Comparison of ENCODE assay signal across 9 cellular contexts in the genomic region with DNA sequence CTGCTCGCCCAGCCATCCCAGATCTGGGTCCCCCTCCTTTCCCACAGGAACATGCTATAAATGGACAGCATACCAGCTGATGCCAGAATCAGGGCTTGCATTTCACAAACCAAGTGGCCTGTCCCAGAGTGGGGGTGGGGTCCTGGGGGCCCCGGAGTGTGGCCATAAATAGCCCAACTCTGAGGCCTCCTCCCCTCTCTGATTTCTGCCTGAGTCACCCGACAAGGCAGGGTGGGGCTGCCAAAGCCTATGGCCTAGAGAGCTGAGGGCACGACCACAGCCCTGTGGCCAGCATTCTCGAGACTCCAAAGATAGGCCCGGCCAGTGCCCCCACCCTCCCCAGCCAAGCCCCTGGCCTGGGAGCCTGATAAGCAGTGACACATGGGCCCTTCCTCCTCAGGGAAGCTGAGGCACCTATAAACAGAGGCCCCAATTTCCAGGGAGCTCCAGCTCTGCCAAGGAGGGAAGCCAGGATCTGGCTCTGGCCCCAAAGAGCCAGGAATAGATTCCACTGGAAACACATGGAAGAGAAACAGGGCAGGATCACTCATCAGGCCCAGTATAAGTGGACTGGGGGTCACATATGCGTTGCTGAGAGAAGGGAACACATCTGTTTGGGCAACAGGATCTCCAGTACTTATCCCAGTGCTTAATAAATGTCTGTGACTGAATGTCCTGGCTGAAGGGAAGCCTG. TPM values are rescaled to one million over a fixed set of nuclear protein-coding genes. Genes with fewer than 3 reads are reported as not detected.
DNase-seq lines count a peak whose midpoint lies in the region; ATAC-seq, FAIRE-seq and TF ChIP-seq lines count a peak whose summit lies in the region.
"Had no signal": no experiment of that assay in that cellular context is flagged by ENCODE, and none has a peak within 500 bp of the region (broad histone marks: within the 10 kb centered on the region; RNA-seq: fewer than 3 reads in every experiment).

No MANE protein-coding gene starts in this region.

- H3K27me3 Mint-ChIP-seq in T-cell: no peaks in the 10 kb centered on the region

- no peaks in the 10 kb centered on the region for H4K20me1 ChIP-seq in HepG2 (ENCODE audit: insufficient read depth, low read length)

- no peak overlapping the region for H3K27ac Mint-ChIP-seq in T-cell

- H3K9me3 Mint-ChIP-seq in T-cell: no peaks in the 10 kb centered on the region

- TF ChIP-seq CTCF in liver (IDR thresholded peaks at IDR 0.05; ENCODE audit: low read depth, low read length, missing input control): no peak
- no peak for TF ChIP-seq CTCF in HepG2 (CRISPR knock-in tag; IDR thresholded peaks at IDR 0.05)
- TF ChIP-seq CTCF in epithelial cell of esophagus (IDR thresholded peaks at IDR 0.05; ENCODE audit: insufficient read depth, low read depth, low read length, missing control alignments): no peak

- no peak for TF ChIP-seq RAD21 in liver (IDR thresholded peaks at IDR 0.05)
- no peak for TF ChIP-seq RAD21 in HepG2 (CRISPR knock-in tag; IDR thresholded peaks at IDR 0.05)

- H2AFZ ChIP-seq in HepG2 (ENCODE audit: low read length): no peak overlapping the region

- H3K9ac ChIP-seq in liver (ENCODE audit: low read depth in 1 of 2, low read length in 2 of 2) (no peak overlapping the region), HepG2 (ENCODE audit: insufficient read depth, low read depth, low read length) (no peak overlapping the region)

- H3K27me3 ChIP-seq in liver (ENCODE audit: control insufficient read depth in 4 of 4, insufficient read depth in 4 of 4, low read length in 3 of 4): no peaks in the 10 kb centered on the region
- H3K27me3 ChIP-seq in HepG2 (ENCODE audit: control insufficient read depth in 1 of 2, insufficient read depth in 2 of 2, low read length in 2 of 2): no peaks in the 10 kb centered on the region
- H3K27me3 ChIP-seq in muscle layer of duodenum (ENCODE audit: low read depth, low read length): no peaks in the 10 kb centered on the region

- H3K4me3 ChIP-seq in liver (ENCODE audit: low read depth in 1 of 3, low read length in 3 of 3) (no peak overlapping the region), HepG2 (replicated peaks in 1 of 3; ENCODE audit: insufficient read depth in 1 of 3, low read depth in 2 of 3, low read length in 3 of 3) (no peak overlapping the region), epithelial cell of esophagus (ENCODE audit: low read length) (no peak overlapping the region), muscle layer of duodenum (ENCODE audit: low read depth in 1 of 2, low read length in 2 of 2) (no peak overlapping the region)
- H3K4me3 ChIP-seq: A549 had no signal

- intact Hi-C loops in HepG2 (cut with micrococcal nuclease; ENCODE audit: unreplicated experiment): no loop called here

- H3K4me1 ChIP-seq in liver (ENCODE audit: control insufficient read depth in 4 of 4, insufficient read depth in 4 of 4, low read length in 3 of 4) (no peaks in the 10 kb centered on the region), HepG2 (ENCODE audit: insufficient read depth, low read length) (no peaks in the 10 kb centered on the region), muscle layer of duodenum (ENCODE audit: control insufficient read depth in 1 of 2, insufficient read depth in 2 of 2, low read length in 2 of 2) (peaks cover 0 to 16% of the 10 kb centered on the region in 2 donors)

- no TSS peak for BruUV-seq in HepG2 (replicated peaks; lab: Mats Ljungman, UMichigan)

- DNase-seq in HepG2 (ENCODE audit: low spot score): no peak
- peak; percentile 19 for DNase-seq in epithelial cell of esophagus (ENCODE audit: low read depth)
- DNase-seq in SKM-1 treated with dmso at 0.1 percent for 144 hours (lab: John Stamatoyannopoulos, UW; ENCODE audit: unreplicated experiment): no peak
- DNase-seq in T-cell: no peak

- in situ Hi-C loops in HepG2 (cut with HindIII; ENCODE audit: extremely low pct_ligation_motif_present, low pct_unique_long_range_greater_than_20kb): no loop called here

- POLR2A ChIA-PET in HepG2 (lab: Yijun Ruan, JAX) (no interaction called here), T-cell (lab: Charles Lee) (no interaction called here)

- no peak for FAIRE-seq in HepG2 (lab: Jason Lieb, UNC)
- FAIRE-seq: A549 had no signal

- H3K4me1 Mint-ChIP-seq in T-cell: no peaks in the 10 kb centered on the region

- CTCF ChIA-PET in HepG2 (lab: Yijun Ruan, JAX; ENCODE audit: low intra/inter-chr PET ratio, low total read pairs): no interaction called here
- CTCF ChIA-PET in T-cell (lab: Charles Lee): no interaction called here

- TF ChIP-seq POLR2A in HepG2 (IDR thresholded peaks at IDR 0.05; ENCODE audit: insufficient read depth in 1 of 2, low read depth in 2 of 2, low read length in 2 of 2): no peak

- no peak overlapping the region for H3K4me3 Mint-ChIP-seq in T-cell

- no peaks in the 10 kb centered on the region for H3K9me3 ChIP-seq in liver (ENCODE audit: control insufficient read depth in 4 of 4, low read length in 3 of 4)
- H3K9me3 ChIP-seq in HepG2 (ENCODE audit: low read length): no peaks in the 10 kb centered on the region
- no peaks in the 10 kb centered on the region for H3K9me3 ChIP-seq in muscle layer of duodenum (ENCODE audit: control insufficient read depth in 1 of 2, low read length in 2 of 2)
- H3K9me3 ChIP-seq: A549 had no signal

- no peaks in the 10 kb centered on the region for H3K36me3 Mint-ChIP-seq in T-cell

- no peak overlapping the region for H3K4me2 ChIP-seq in HepG2 (ENCODE audit: low read depth, low read length)
- H3K4me2 ChIP-seq: A549 had no signal

- H3K36me3 ChIP-seq in liver (ENCODE audit: control insufficient read depth in 4 of 4, insufficient read depth in 3 of 4, low read depth in 1 of 4, low read length in 3 of 4) (no peaks in the 10 kb centered on the region), HepG2 (replicated peaks in 1 of 2; ENCODE audit: control insufficient read depth in 1 of 2, insufficient read depth in 2 of 2, low read length in 2 of 2) (no peaks in the 10 kb centered on the region), muscle layer of duodenum (ENCODE audit: control insufficient read depth in 1 of 2, insufficient read depth in 2 of 2, low read length in 2 of 2) (no peaks in the 10 kb centered on the region)

- no peak overlapping the region for H3K27ac ChIP-seq in liver (ENCODE audit: low read depth in 1 of 2, low read length in 2 of 2)
- no peak overlapping the region for H3K27ac ChIP-seq in HepG2 (ENCODE audit: extremely low read length, insufficient read depth, low read length)
- peak overlapping the region; percentile 75 for H3K27ac ChIP-seq in muscle layer of duodenum (ENCODE audit: low read length)

- TF ChIP-seq EP300 in HepG2 (IDR thresholded peaks at IDR 0.05; ENCODE audit: low read depth in 2 of 2, low read length in 2 of 2) (no peak), HepG2 (CRISPR knock-in tag; IDR thresholded peaks at IDR 0.05; ENCODE audit: borderline replicate concordance) (no peak)

- ATAC-seq in HepG2: no peak; the same call in 2 of the 3 replicates
- ATAC-seq in HG02623 (IDR thresholded peaks at IDR 0.05; ENCODE audit: unreplicated experiment): no peak
- no peak for ATAC-seq in GM18861 (IDR thresholded peaks at IDR 0.05; ENCODE audit: unreplicated experiment)
- no peak for ATAC-seq in T-cell (replicated peaks in 1 of 4)

- 77% methylated on average over 7 of the region's 7 CpGs for WGBS in liver
- WGBS in HepG2 (ENCODE audit: low lambda C conversion rate): 76% methylated on average over 7 of the region's 7 CpGs

- H3K79me2 ChIP-seq in HepG2 (ENCODE audit: insufficient read depth, low read length): no peaks in the 10 kb centered on the region

RNA-seq across cellular contexts. Expression of a gene that starts 20.3 kb away (rescaled TPM):
- total RNA-seq in liver: 1 to 10 TPM; 3.8 to 9.6 TPM
- 1 to 10 TPM; 6.9 TPM for polyA plus RNA-seq in liver
- total RNA-seq in HepG2 (2016; rRNA removed; fragmentation: Illumina TruSeq; extraction: Trizol): 14.8 and 16.4 TPM in 2 replicates
- total RNA-seq in HepG2 (2016; cell fraction: cytosol; rRNA removed; fragmentation: Illumina TruSeq; extraction: Trizol; ENCODE audit: low read depth): 21.1 and 21.6 TPM in 2 replicates
- 13.2 and 16.1 TPM in 2 replicates for total RNA-seq in HepG2 (2016; cell fraction: insoluble cytoplasmic fraction; rRNA removed; fragmentation: Illumina TruSeq; extraction: Trizol)
- 33.7 and 34.5 TPM in 2 replicates for total RNA-seq in HepG2 (2016; cell fraction: membrane; rRNA removed; fragmentation: Illumina TruSeq; extraction: Trizol)
- total RNA-seq in HepG2 (2016; cell fraction: nucleus; rRNA removed; fragmentation: Illumina TruSeq; extraction: Trizol): 7.4 and 8.0 TPM in 2 replicates
- polyA plus RNA-seq in HepG2 (2011; rRNA removed): 18.3 and 21.2 TPM in 2 replicates
- 18.9 and 24.9 TPM in 2 replicates for polyA plus RNA-seq in HepG2 (2011; cell fraction: cytosol; rRNA removed)
- 15.4 and 17.2 TPM in 2 replicates for polyA plus RNA-seq in HepG2 (2011; cell fraction: nucleus; rRNA removed)
- polyA plus RNA-seq in HepG2 (2012): 9.0 and 11.0 TPM in 2 replicates
- polyA plus RNA-seq in HepG2 (2016; cell fraction: cytosol; fragmentation: Illumina TruSeq; extraction: Trizol; ENCODE audit: low read depth): 26.2 and 27.1 TPM in 2 replicates
- polyA plus RNA-seq in HepG2 (2016; cell fraction: insoluble cytoplasmic fraction; fragmentation: Illumina TruSeq; extraction: Trizol; ENCODE audit: low read depth): 14.6 and 16.1 TPM in 2 replicates
- 32.9 and 35.0 TPM in 2 replicates for polyA plus RNA-seq in HepG2 (2016; cell fraction: membrane; fragmentation: Illumina TruSeq; extraction: Trizol; ENCODE audit: low read depth)
- polyA plus RNA-seq in HepG2 (2016; cell fraction: nucleus; fragmentation: Illumina TruSeq; extraction: Trizol; ENCODE audit: insufficient read depth, low read depth): 13.5 and 15.1 TPM in 2 replicates
- polyA minus RNA-seq in HepG2 (2011; rRNA and poly(A)+ RNA removed; ENCODE audit: low replicate concordance): 11.3 and 23.6 TPM in 2 replicates
- polyA minus RNA-seq in HepG2 (2011; cell fraction: cytosol; rRNA and poly(A)+ RNA removed): 10.6 and 10.7 TPM in 2 replicates
- polyA minus RNA-seq in HepG2 (2011; cell fraction: nucleus; rRNA and poly(A)+ RNA removed): 3.6 and 4.5 TPM in 2 replicates
- total RNA-seq in T-cell: 1 to 10 TPM; 4.4 to 7.8 (median 5.5) TPM

RNA-seq across cellular contexts. Expression of a gene that starts 22.0 kb away (rescaled TPM):
- 10 to 100 TPM; 15.2 to 22.1 TPM for total RNA-seq in liver
- 10 to 100 TPM; 11.3 to 14.3 TPM for polyA plus RNA-seq in liver
- 98.2 and 104 TPM in 2 replicates for total RNA-seq in HepG2 (2016; rRNA removed; fragmentation: Illumina TruSeq; extraction: Trizol)
- 18.5 and 25.5 TPM in 2 replicates for total RNA-seq in HepG2 (2016; cell fraction: cytosol; rRNA removed; fragmentation: Illumina TruSeq; extraction: Trizol; ENCODE audit: low read depth)
- total RNA-seq in HepG2 (2016; cell fraction: insoluble cytoplasmic fraction; rRNA removed; fragmentation: Illumina TruSeq; extraction: Trizol): 93.5 and 105 TPM in 2 replicates
- 26.4 and 27.7 TPM in 2 replicates for total RNA-seq in HepG2 (2016; cell fraction: membrane; rRNA removed; fragmentation: Illumina TruSeq; extraction: Trizol)
- 58.6 and 74.7 TPM in 2 replicates for total RNA-seq in HepG2 (2016; cell fraction: nucleus; rRNA removed; fragmentation: Illumina TruSeq; extraction: Trizol)
- 52.9 and 53.6 TPM in 2 replicates for polyA plus RNA-seq in HepG2 (2011; rRNA removed)
- polyA plus RNA-seq in HepG2 (2011; cell fraction: cytosol; rRNA removed): 47.3 and 49.4 TPM in 2 replicates
- 76.2 and 82.6 TPM in 2 replicates for polyA plus RNA-seq in HepG2 (2011; cell fraction: nucleus; rRNA removed)
- 44.4 and 51.1 TPM in 2 replicates for polyA plus RNA-seq in HepG2 (2012)
- 10.1 and 10.8 TPM in 2 replicates for polyA plus RNA-seq in HepG2 (2016; cell fraction: cytosol; fragmentation: Illumina TruSeq; extraction: Trizol; ENCODE audit: low read depth)
- 79.4 and 80.6 TPM in 2 replicates for polyA plus RNA-seq in HepG2 (2016; cell fraction: insoluble cytoplasmic fraction; fragmentation: Illumina TruSeq; extraction: Trizol; ENCODE audit: low read depth)
- 13.2 and 15.4 TPM in 2 replicates for polyA plus RNA-seq in HepG2 (2016; cell fraction: membrane; fragmentation: Illumina TruSeq; extraction: Trizol; ENCODE audit: low read depth)
- polyA plus RNA-seq in HepG2 (2016; cell fraction: nucleus; fragmentation: Illumina TruSeq; extraction: Trizol; ENCODE audit: insufficient read depth, low read depth): 158 TPM in 2 replicates
- polyA minus RNA-seq in HepG2 (2011; rRNA and poly(A)+ RNA removed; ENCODE audit: low replicate concordance): 54.6 and 84.0 TPM in 2 replicates
- polyA minus RNA-seq in HepG2 (2011; cell fraction: cytosol; rRNA and poly(A)+ RNA removed): 22.6 and 31.7 TPM in 2 replicates
- polyA minus RNA-seq in HepG2 (2011; cell fraction: nucleus; rRNA and poly(A)+ RNA removed): 50.5 and 51.2 TPM in 2 replicates
- 10 to 100 TPM; 42.1 to 54.3 (median 49.1) TPM for total RNA-seq in T-cell
